In genomic region chr5:62560786-62561185, GRCh38 we compare ENCODE assay signal across 1 cellular context.
TF ChIP-seq lines count a peak whose summit lies in the region.

No MANE protein-coding gene starts in this region.

TF ChIP-seq in SK-N-SH, 30 proteins besides CTCF, POLR2A, EP300 and RAD21 (continued from another document):
- no peak for TF ChIP-seq TEAD4 (IDR thresholded peaks at IDR 0.05; ENCODE audit: borderline replicate concordance, insufficient read depth)
TF ChIP-seq in SK-N-SH: peak in this region for 4.
